In genomic region chr6:99613398-99613704, GRCh38 we compare ENCODE assay signal across 7 cellular contexts. TPM values are rescaled to one million over a fixed set of nuclear protein-coding genes. Genes with fewer than 3 reads are reported as not detected.
DNase-seq lines count a peak whose midpoint lies in the region; ATAC-seq and TF ChIP-seq lines count a peak whose summit lies in the region.

No MANE protein-coding gene starts in this region.

- no peaks in the 10 kb centered on the region for H3K9me2 ChIP-seq in PC-3 (replicated peaks; ENCODE audit: low read length)

- H3K4me3 ChIP-seq in HUES48 (ENCODE audit: low read depth, low read length) (peak overlapping the region; percentile 58; the same call in 1 of the 2 replicates), right cardiac atrium (ENCODE audit: low read length) (peak overlapping the region; percentile 33), smooth muscle cell (peak overlapping the region; percentile 51), PC-3 (ENCODE audit: low read length) (no peak overlapping the region)

- CTCF ChIA-PET in PC-3 (lab: Charles Lee) = no interaction called here

- POLR2A ChIA-PET in PC-3 (lab: Charles Lee; ENCODE audit: unreplicated experiment) = no interaction called here

- H3K9me3 ChIP-seq in HUES48 (ENCODE audit: control insufficient read depth, insufficient read depth, low read length) (peaks cover 2% of the 10 kb centered on the region; the same call in 1 of the 2 replicates), right cardiac atrium (ENCODE audit: control insufficient read depth, low read length) (no peaks in the 10 kb centered on the region), smooth muscle cell (replicated peaks; ENCODE audit: low read depth) (no peaks in the 10 kb centered on the region), PC-3 (ENCODE audit: low read length) (no peaks in the 10 kb centered on the region)

- peak; percentile 63 for TF ChIP-seq CTCF in GM12872 (IDR thresholded peaks at IDR 0.05; ENCODE audit: insufficient read depth, low read depth, low read length)
- TF ChIP-seq CTCF in smooth muscle cell (IDR thresholded peaks at IDR 0.05; ENCODE audit: borderline replicate concordance, insufficient read depth, poor library complexity, severe bottlenecking) = peak; percentile 47
- no peak for TF ChIP-seq CTCF in PC-3 (conservative IDR thresholded peaks at IDR 0.05; ENCODE audit: low read depth, low read length)

- no peak overlapping the region for H3K27ac ChIP-seq in HUES48 (ENCODE audit: low read depth, low read length)
- no peak overlapping the region for H3K27ac ChIP-seq in right cardiac atrium (ENCODE audit: low read length)
- no peak overlapping the region for H3K27ac ChIP-seq in smooth muscle cell (ENCODE audit: low read depth)
- no peak overlapping the region for H3K27ac ChIP-seq in PC-3 (ENCODE audit: low read length)

- BruUV-seq in PC-3 (replicated peaks; lab: Mats Ljungman, UMichigan) = no TSS peak

- H3K36me3 ChIP-seq in HUES48 (ENCODE audit: control insufficient read depth, insufficient read depth, low read length) = no peaks in the 10 kb centered on the region
- no peaks in the 10 kb centered on the region for H3K36me3 ChIP-seq in smooth muscle cell (ENCODE audit: low read depth)
- H3K36me3 ChIP-seq in PC-3 (ENCODE audit: low read depth, low read length) = no peaks in the 10 kb centered on the region

- H3K27me3 ChIP-seq in HUES48 (ENCODE audit: control insufficient read depth, insufficient read depth, low read length) (peaks cover 100% of the 10 kb centered on the region), right cardiac atrium (ENCODE audit: control insufficient read depth, insufficient read depth) (no peaks in the 10 kb centered on the region), smooth muscle cell (ENCODE audit: low read depth) (peaks cover 100% of the 10 kb centered on the region), PC-3 (ENCODE audit: low read length) (peaks cover 35% of the 10 kb centered on the region)

- H3F3A ChIP-seq in smooth muscle cell (ENCODE audit: low read depth) (no peaks in the 10 kb centered on the region), PC-3 (ENCODE audit: low read length, unreplicated experiment) (no peaks in the 10 kb centered on the region)

- 1% methylated on average over 38 of the region's 38 CpGs for WGBS in right cardiac atrium
- 1% methylated on average over 28 of the region's 38 CpGs for WGBS in smooth muscle cell (ENCODE audit: low lambda C conversion rate)

- H3K4me2 ChIP-seq in smooth muscle cell (peak overlapping the region; percentile 93), PC-3 (ENCODE audit: low read length) (no peak overlapping the region)

- H3K9ac ChIP-seq in HUES48 (ENCODE audit: low read depth, low read length) = no peak overlapping the region
- H3K9ac ChIP-seq in smooth muscle cell (ENCODE audit: low read depth) = no peak overlapping the region
- no peak overlapping the region for H3K9ac ChIP-seq in PC-3 (ENCODE audit: low read length)

- peak; percentile 50 for ATAC-seq in GM21515 (IDR thresholded peaks at IDR 0.05; ENCODE audit: unreplicated experiment)
- peak; percentile 73 to 78 for ATAC-seq in right cardiac atrium
- no peak for ATAC-seq in PC-3

- H4K20me1 ChIP-seq in smooth muscle cell (ENCODE audit: low read depth) (no peaks in the 10 kb centered on the region), PC-3 (ENCODE audit: low read length) (no peaks in the 10 kb centered on the region)

- DNase-seq in activated CD8-positive, alpha-beta memory T cell treated with anti-CD3 and anti-CD28 coated beads, Interleukin-2, amount 50 U/mL, for 48 hours = peak; percentile 76
- DNase-seq in right cardiac atrium = peak in 2 of 3 donors; percentile 69 to 72
- DNase-seq in smooth muscle cell (lab: John Stamatoyannopoulos, UW; ENCODE audit: unreplicated experiment) = no peak
- DNase-seq in PC-3 = no peak

- intact Hi-C loops in right cardiac atrium (cut with DNase I) (no loop called here), PC-3 (cut with micrococcal nuclease) (no loop called here)

- H3K4me1 ChIP-seq in HUES48 (ENCODE audit: control insufficient read depth, insufficient read depth, low read length) = peaks cover 27% of the 10 kb centered on the region
- H3K4me1 ChIP-seq in right cardiac atrium (ENCODE audit: control insufficient read depth, insufficient read depth, low read length) = no peaks in the 10 kb centered on the region
- H3K4me1 ChIP-seq in smooth muscle cell (ENCODE audit: low read depth) = peaks cover 16% of the 10 kb centered on the region
- H3K4me1 ChIP-seq in PC-3 (ENCODE audit: insufficient read depth, low read length) = no peaks in the 10 kb centered on the region

- H3K79me2 ChIP-seq in smooth muscle cell (ENCODE audit: low read depth) = no peaks in the 10 kb centered on the region
- no peaks in the 10 kb centered on the region for H3K79me2 ChIP-seq in PC-3 (ENCODE audit: low read length)

- peak overlapping the region; percentile 75 for H2AFZ ChIP-seq in smooth muscle cell (ENCODE audit: low read depth)
- no peak overlapping the region for H2AFZ ChIP-seq in PC-3 (ENCODE audit: low read length)

RNA-seq across cellular contexts. Expression of gene PRDM13, which starts 6.7 kb away (rescaled TPM):
- total RNA-seq in right cardiac atrium (not detected), smooth muscle cell (not detected in 2 replicates), PC-3 (2014; rRNA removed) (not detected in 2 replicates)
- polyA plus RNA-seq in right cardiac atrium (not detected), smooth muscle cell (not detected in 2 replicates)

RNA-seq across cellular contexts. Expression of gene CCNC, which starts 44.9 kb away (rescaled TPM):
- total RNA-seq in right cardiac atrium (10 to 100 TPM; 19.8 to 28.4 (median 21.8) TPM), smooth muscle cell (67.7 and 111 TPM in 2 replicates), PC-3 (2014; rRNA removed) (53.7 and 69.3 TPM in 2 replicates)
- polyA plus RNA-seq in right cardiac atrium (17.4 TPM), smooth muscle cell (53.8 and 57.8 TPM in 2 replicates)

Comparison
In these comparisons a context has a peak if more than half of its experiments do, and no peak if none do; other contexts are left out.
1. DNase-seq: peak in activated CD8-positive, alpha-beta memory T cell treated with anti-CD3 and anti-CD28 coated beads, Interleukin-2, amount 50 U/mL, for 48 hours (single experiment) and right cardiac atrium (2 of 3); none in smooth muscle cell (single experiment) and PC-3 (single experiment).